21 cellular contexts compared by ENCODE assay signal in genomic region chr1:201515062-201515750, GRCh38. TPM values are rescaled to one million over a fixed set of nuclear protein-coding genes. Genes with fewer than 3 reads are reported as not detected.
A peak's percentile ranks its signal among the peaks of the same experiment; 100 is the strongest.
DNase-seq lines count a peak whose midpoint lies in the region; ATAC-seq and TF ChIP-seq lines count a peak whose summit lies in the region.
"Had no signal": no experiment of that assay in that cellular context is flagged by ENCODE, and none has a peak within 500 bp of the region (broad histone marks: within the 10 kb centered on the region; RNA-seq: fewer than 3 reads in every experiment).

No MANE protein-coding gene starts in this region.

- no peak for TF ChIP-seq CTCF in sigmoid colon (IDR thresholded peaks at IDR 0.05)
- no peak for TF ChIP-seq CTCF in GM13977 (IDR thresholded peaks at IDR 0.05; ENCODE audit: extremely low read depth, insufficient read depth, missing control alignments)

- H3K4me3 Mint-ChIP-seq in T-helper 17 cell, result no peak overlapping the region
- H3K4me3 Mint-ChIP-seq: IgD-negative memory B cell had no signal

- DNase-seq in ELF-1 (ENCODE audit: low read depth, low spot score) (peak; percentile 60), T-helper 17 cell (no peak), erythroblast (lab: John Stamatoyannopoulos, UW) (peak; percentile 25 to 72), sigmoid colon (peak; percentile 19), GM13977 (ENCODE audit: low spot score) (no peak)
- no peak for DNase-seq in activated T-cell treated with anti-CD3 and anti-CD28 coated beads, Interleukin-2, amount 50 U/mL, for 48 hours
- DNase-seq in effector CD4-positive, alpha-beta T cell, result no peak
- DNase-seq: DND-41, MM.1S, NCI-H1092, NCI-H146, NCI-H2081, NCI-H748 treated with DMSO at 0.1 percent for 48 hours, RPMI8226, SHP77 treated with DMSO at 0.1 percent for 48 hours had no signal

- intact Hi-C loops in sigmoid colon (cut with DNase I), result no loop called here

- peaks cover 7% of the 10 kb centered on the region for H3K36me3 Mint-ChIP-seq in T-helper 17 cell (ENCODE audit: low read depth)

- H3K36me3 ChIP-seq in sigmoid colon, result no peaks in the 10 kb centered on the region

- WGBS in sigmoid colon, 2 donors, result 42 to 81% methylated on average over 9 of the region's 9 CpGs

- ATAC-seq in T-helper 17 cell (no peak), GM19467 (IDR thresholded peaks at IDR 0.05; ENCODE audit: unreplicated experiment) (no peak)
- ATAC-seq: HCT116, SK-N-SH treated with all-trans-retinoic acid at 6 μM for 48 hours had no signal

- H3K27ac Mint-ChIP-seq in T-helper 17 cell, result peak overlapping the region; percentile 37

- no peak overlapping the region for H3K27ac ChIP-seq in sigmoid colon
- H3K27ac ChIP-seq: C4-2B, GM23248 had no signal

- TF ChIP-seq POLR2A in erythroblast (IDR thresholded peaks at IDR 0.05; ENCODE audit: low read length) (no peak), sigmoid colon (IDR thresholded peaks at IDR 0.05) (no peak)

- in situ Hi-C loops in GM13977 (cut with MboI; ENCODE audit: low pct_unique_long_range_greater_than_20kb, low sequenced_read_pairs, unreplicated experiment), result loop anchor here (10.0 kb wide), 1 partner anchor 70 kb away; no protein-coding TSS in a partner anchor

- H3K4me3 ChIP-seq in sigmoid colon, result no peak overlapping the region
- H3K4me3 ChIP-seq: GM23248 had no signal

- no peaks in the 10 kb centered on the region for H3K9me3 ChIP-seq in T-helper 17 cell (ENCODE audit: control insufficient read depth, low read length, poor library complexity, severe bottlenecking)
- H3K9me3 ChIP-seq in sigmoid colon, result no peaks in the 10 kb centered on the region

- peaks cover 0 to 32% (median 21%) of the 10 kb centered on the region in 4 donors for H3K4me1 ChIP-seq in sigmoid colon

- no peaks in the 10 kb centered on the region for H3K27me3 Mint-ChIP-seq in T-helper 17 cell
- H3K27me3 Mint-ChIP-seq: IgD-negative memory B cell had no signal

- no peaks in the 10 kb centered on the region for H3K27me3 ChIP-seq in sigmoid colon

- TF ChIP-seq EP300 in sigmoid colon (IDR thresholded peaks at IDR 0.05), result no peak

- peaks cover 7% of the 10 kb centered on the region for H3K4me1 Mint-ChIP-seq in T-helper 17 cell

RNA-seq across cellular contexts. Expression of gene CSRP1, which starts 8.3 kb away (rescaled TPM):
- total RNA-seq in T-helper 17 cell, result 10 to 100 TPM; 37.2 to 51.7 TPM
- 1,000 to 10,000 TPM; 4,737 to 8,467 (median 6,048) TPM for total RNA-seq in sigmoid colon
- 100 to 1,000 TPM; 189 to 296 (median 264) TPM for polyA plus RNA-seq in sigmoid colon

RNA-seq across cellular contexts. Expression of gene NAV1, which starts 23.7 kb away (rescaled TPM):
- 1 to 10 TPM; 3.8 to 3.9 TPM for total RNA-seq in T-helper 17 cell
- total RNA-seq in sigmoid colon, result 10 to 100 TPM; 17.1 to 44.9 (median 20.9) TPM
- 1 to 10 TPM; 1.8 to 8.2 (median 3.0) TPM for polyA plus RNA-seq in sigmoid colon

RNA-seq across cellular contexts. Expression of gene PHLDA3, which starts 46.2 kb away (rescaled TPM):
- total RNA-seq in T-helper 17 cell (1 to 10 TPM; 1.6 to 2.7 TPM), sigmoid colon (100 to 1,000 TPM in 2 of 4 donors, 10 to 100 TPM in 2; 93.4 to 135 (median 108) TPM)
- polyA plus RNA-seq in sigmoid colon, result 10 to 100 TPM in 1 of 3 donors, 1 to 10 TPM in 2; 3.2 to 20.8 (median 9.6) TPM

Comparison
In these comparisons a context has a peak if more than half of its experiments do, and no peak if none do; other contexts are left out.
1. DNase-seq: peak in ELF-1 (single experiment), erythroblast (2 of 2) and sigmoid colon (single experiment); none in T-helper 17 cell (0 of 3), activated T-cell treated with anti-CD3 and anti-CD28 coated beads, Interleukin-2, amount 50 U/mL, for 48 hours (0 of 2), effector CD4-positive, alpha-beta T cell (single experiment) and GM13977 (single experiment).
2. RNA of gene CSRP1, which starts 8.3 kb away (total RNA-seq): 4,737 to 8,467 TPM in sigmoid colon; 37.2 to 51.7 TPM in T-helper 17 cell; every median in the first group is over 10 times any median in the second.
3. RNA of gene PHLDA3, which starts 46.2 kb away (total RNA-seq): 93.4 to 135 TPM in sigmoid colon; 1.6 to 2.7 TPM in T-helper 17 cell; every median in the first group is over 10 times any median in the second.